ENCODE assay signal across 9 cellular contexts in genomic region chr10:70461397-70462348, GRCh38. TPM values are rescaled to one million over a fixed set of nuclear protein-coding genes. Genes with fewer than 3 reads are reported as not detected.
DNase-seq lines count a peak whose midpoint lies in the region; ATAC-seq, FAIRE-seq and TF ChIP-seq lines count a peak whose summit lies in the region.
"Had no signal": no experiment of that assay in that cellular context is flagged by ENCODE, and none has a peak within 500 bp of the region (broad histone marks: within the 10 kb centered on the region; RNA-seq: fewer than 3 reads in every experiment).

No MANE protein-coding gene starts in this region.

- TF ChIP-seq POLR2A in K562 (conservative IDR thresholded peaks at IDR 0.05), result no peak

- H3K4me1 Mint-ChIP-seq in immature natural killer cell, result no peaks in the 10 kb centered on the region

- no peaks in the 10 kb centered on the region for H3K9me1 ChIP-seq in K562 (ENCODE audit: control insufficient read depth, insufficient read depth, low read length)

- TF ChIP-seq RAD21 in K562 (CRISPR knock-in tag; conservative IDR thresholded peaks at IDR 0.05 in 1 of 2, IDR thresholded peaks at IDR 0.05 in 1 of 2), result peak; percentile 84 to 95

- H3K9ac ChIP-seq in K562 (ENCODE audit: insufficient read depth in 1 of 2, low read depth in 2 of 2, low read length in 2 of 2), result no peak overlapping the region

- CTCF ChIA-PET in K562 (lab: Yijun Ruan, JAX; ENCODE audit: low intra/inter-chr PET ratio), result interaction anchor here (0.5 to 2.9 kb wide), 6 partner anchors 76 to 823 kb away, joined by 3 to 21 read pairs (median 6); no protein-coding TSS in a partner anchor

- no peak overlapping the region for H3K27ac Mint-ChIP-seq in immature natural killer cell

- H3K27ac ChIP-seq in K562 (ENCODE audit: extremely low read depth, low read depth, low read length), result no peak overlapping the region
- H3K27ac ChIP-seq: SK-N-MC had no signal

- 17% methylated on average over 13 of the region's 13 CpGs for WGBS in K562 (ENCODE audit: insufficient coverage, low coverage, missing lambda C conversion rate)

- H4K20me1 ChIP-seq in K562 (replicated peaks; ENCODE audit: control insufficient read depth, insufficient read depth, low read length), result peaks cover 17% of the 10 kb centered on the region; the same call in 1 of the 2 replicates

- no TSS peak for BruUV-seq in K562 (replicated peaks; lab: Mats Ljungman, UMichigan)

- no peaks in the 10 kb centered on the region for H3K79me2 ChIP-seq in K562 (ENCODE audit: control insufficient read depth, insufficient read depth, low read length)

- H3K4me3 Mint-ChIP-seq in immature natural killer cell, result no peak overlapping the region

- ATAC-seq in K562 (peak; percentile 90), GM21390 (IDR thresholded peaks at IDR 0.05; ENCODE audit: unreplicated experiment) (no peak), HG03469 (IDR thresholded peaks at IDR 0.05; ENCODE audit: unreplicated experiment) (no peak)

- H3K9me3 Mint-ChIP-seq in immature natural killer cell, result peaks cover 0 to 2% (median 0%) of the 10 kb centered on the region in 6 donors

- peak; percentile 96 for FAIRE-seq in K562 (lab: Jason Lieb, UNC)

- peak; percentile 92 to 95 (median 94) for TF ChIP-seq CTCF in K562 (IDR thresholded peaks at IDR 0.05 in 2 of 3, conservative IDR thresholded peaks at IDR 0.05 in 1 of 3; ENCODE audit: insufficient read depth in 2 of 3, low read depth in 1 of 3, low read length in 3 of 3)

- DNase-seq in DMS 273 (lab: John Stamatoyannopoulos, UW; ENCODE audit: unreplicated experiment) (peak; percentile 81), HAP-1 (ENCODE audit: low spot score in 2 of 2) (peak; percentile 29 to 70), SK-N-DZ (ENCODE audit: low spot score) (peak; percentile 65), K562 (ENCODE audit: extremely low read depth in 1 of 4, low spot score in 3 of 4) (peak; percentile 81 to 86 (median 83)), immature natural killer cell (peak in 2 of 3 donors; percentile 32 to 35)
- DNase-seq in stimulated activated CD4-positive, alpha-beta T cell treated with anti-CD3 and anti-CD28 coated beads, Interleukin-2, amount 100 ng/mL, for 24 hours, result peak; percentile 57 to 60

- no peak overlapping the region for H2AFZ ChIP-seq in K562 (ENCODE audit: low read depth, low read length)

- POLR2A ChIA-PET in K562 (lab: Yijun Ruan, JAX), result interaction anchor here (0.6 to 1.0 kb wide), 3 partner anchors 74 to 220 kb away, joined by 3 to 5 read pairs (median 3); no protein-coding TSS in a partner anchor

- H3K36me3 ChIP-seq in HAP-1 (replicated peaks), result no peaks in the 10 kb centered on the region
- H3K36me3 ChIP-seq in K562 (ENCODE audit: control insufficient read depth, insufficient read depth, low read length), result no peaks in the 10 kb centered on the region

- no peak overlapping the region for H3K4me2 ChIP-seq in K562 (ENCODE audit: insufficient read depth, low read length)

- in situ Hi-C loops in HAP-1 (cut with MboI; ENCODE audit: low sequenced_read_pairs) (loop anchor here (10.0 kb wide), 1 partner anchor 303 kb away; no protein-coding TSS in a partner anchor), K562 (cut with MboI) (loop anchor here (5.0 to 10.0 kb wide), 2 partner anchors 76 to 423 kb away; partner anchors contain the start of gene PCBD1)

- H3K27me3 ChIP-seq in HAP-1 (ENCODE audit: low read depth), result no peaks in the 10 kb centered on the region
- peaks cover 49 to 73% of the 10 kb centered on the region in 2 experiments for H3K27me3 ChIP-seq in K562 (ENCODE audit: control insufficient read depth in 2 of 2, insufficient read depth in 2 of 2, low read length in 2 of 2)

- peaks cover 0 to 2% (median 0%) of the 10 kb centered on the region in 3 donors for H3K36me3 Mint-ChIP-seq in immature natural killer cell

- H3K4me1 ChIP-seq in HAP-1 (peaks cover 10% of the 10 kb centered on the region), K562 (replicated peaks in 1 of 2; ENCODE audit: control insufficient read depth in 2 of 2, insufficient read depth in 2 of 2, low read length in 2 of 2) (peaks cover 5 to 15% of the 10 kb centered on the region in 2 experiments; a peak in 3 of 5 replicates)

- intact Hi-C loops in K562 (cut with micrococcal nuclease), result loop anchor here (1.0 to 5.0 kb wide), 4 partner anchors 79 to 421 kb away; no protein-coding TSS in a partner anchor

- TF ChIP-seq EP300 in K562 (IDR thresholded peaks at IDR 0.05; ENCODE audit: low read length), result no peak

- no peaks in the 10 kb centered on the region for H3K9me3 ChIP-seq in HAP-1
- H3K9me3 ChIP-seq in K562 (replicated peaks; ENCODE audit: control insufficient read depth, insufficient read depth, low read depth, low read length), result no peaks in the 10 kb centered on the region

- no peak overlapping the region for H3K4me3 ChIP-seq in HAP-1
- no peak overlapping the region for H3K4me3 ChIP-seq in K562
- H3K4me3 ChIP-seq: SK-N-MC had no signal

- peaks cover 1 to 25% (median 2%) of the 10 kb centered on the region in 3 donors for H3K27me3 Mint-ChIP-seq in immature natural killer cell (ENCODE audit: low read depth in 3 of 3)

TF ChIP-seq in K562, 482 proteins besides CTCF, POLR2A, EP300 and RAD21 (continues in another document):
- TF ChIP-seq PCBP1 (IDR thresholded peaks at IDR 0.05; ENCODE audit: low read depth, low read length, poor library complexity, severe bottlenecking), result no peak

RNA-seq across cellular contexts. Expression of gene PALD1, which starts 16.9 kb away (rescaled TPM):
- polyA plus RNA-seq in SK-N-DZ (2014; cell fraction: cytosol; rRNA removed), result 16.5 and 20.9 TPM in 2 replicates
- 20.6 and 23.2 TPM in 2 replicates for polyA plus RNA-seq in SK-N-DZ (2014; cell fraction: nucleus; rRNA removed)
- total RNA-seq in K562 (2011; cell fraction: chromatin; rRNA removed; ENCODE audit: low replicate concordance), result 0.14 and 0.72 TPM in 2 replicates
- total RNA-seq in K562 (2011; cell fraction: nucleolus; rRNA removed), result 0.26 and 0.67 TPM in 2 replicates
- total RNA-seq in K562 (2011; cell fraction: nucleoplasm; rRNA removed), result 0.15 and 0.29 TPM in 2 replicates
- total RNA-seq in K562 (2014; rRNA removed) (0.09 and 0.16 TPM in 2 replicates), K562 (2014; rRNA removed; fragmentation: Illumina TruSeq; extraction: Trizol) (0.03 and 0.07 TPM in 2 replicates), K562 (2015; rRNA removed; fragmentation: Illumina TruSeq; extraction: Trizol) (0.04 and 0.07 TPM in 2 replicates), K562 (2021) (0.27 and 0.29 TPM in 2 replicates)
- polyA plus RNA-seq in K562 (2011; rRNA removed) (0.13 and 0.26 TPM in 2 replicates), K562 (2014; fragmentation: Illumina TruSeq; extraction: Trizol) (0.03 and 0.15 TPM in 2 replicates), K562 (2014; fragmentation: Nextera tagmentation; extraction: Ambion mirVana) (not detected), K562 (2014; rRNA removed) (0.13 and 0.15 TPM in 2 replicates), immature natural killer cell (1 to 10 TPM in 1 of 3 donors, under 1 TPM in 2; 0.12 to 2.2 (median 0.14) TPM)
- 0.18 and 0.25 TPM in 2 replicates for polyA plus RNA-seq in K562 (2011; cell fraction: cytosol; rRNA removed)
- polyA plus RNA-seq in K562 (2011; cell fraction: nucleus; rRNA removed), result 0.53 and 0.81 TPM in 2 replicates
- polyA plus RNA-seq in K562 (2012), result 0.08 and 0.11 TPM in 2 replicates
- 0.15 and 0.25 TPM in 2 replicates for polyA minus RNA-seq in K562 (2011; rRNA and poly(A)+ RNA removed)
- polyA minus RNA-seq in K562 (2011; cell fraction: cytosol; rRNA and poly(A)+ RNA removed), result 0.19 TPM in 1 of 2 replicates, not detected in the other
- polyA minus RNA-seq in K562 (2011; cell fraction: nucleus; rRNA and poly(A)+ RNA removed), result under 0.01 and 0.44 TPM in 2 replicates

RNA-seq across cellular contexts. Expression of gene NODAL, which starts 20.2 kb away (rescaled TPM):
- not detected in 2 replicates for polyA plus RNA-seq in SK-N-DZ (2014; cell fraction: cytosol; rRNA removed)
- not detected in 2 replicates for polyA plus RNA-seq in SK-N-DZ (2014; cell fraction: nucleus; rRNA removed)
- not detected in 2 replicates for total RNA-seq in K562 (2011; cell fraction: chromatin; rRNA removed; ENCODE audit: low replicate concordance)
- not detected in 2 replicates for total RNA-seq in K562 (2011; cell fraction: nucleolus; rRNA removed)
- not detected in 2 replicates for total RNA-seq in K562 (2011; cell fraction: nucleoplasm; rRNA removed)
- total RNA-seq in K562 (2014; rRNA removed) (not detected in 2 replicates), K562 (2014; rRNA removed; fragmentation: Illumina TruSeq; extraction: Trizol) (not detected in 2 replicates), K562 (2015; rRNA removed; fragmentation: Illumina TruSeq; extraction: Trizol) (not detected in 2 replicates), K562 (2021) (not detected in 2 replicates)
- polyA plus RNA-seq in K562 (2011; rRNA removed) (not detected in 2 replicates), K562 (2014; fragmentation: Illumina TruSeq; extraction: Trizol) (not detected in 2 replicates), K562 (2014; fragmentation: Nextera tagmentation; extraction: Ambion mirVana) (not detected), K562 (2014; rRNA removed) (not detected in 2 replicates), immature natural killer cell (not detected)
- not detected in 2 replicates for polyA plus RNA-seq in K562 (2011; cell fraction: cytosol; rRNA removed)
- not detected in 2 replicates for polyA plus RNA-seq in K562 (2011; cell fraction: nucleus; rRNA removed)
- not detected in 2 replicates for polyA plus RNA-seq in K562 (2012)
- not detected in 2 replicates for polyA minus RNA-seq in K562 (2011; rRNA and poly(A)+ RNA removed)
- polyA minus RNA-seq in K562 (2011; cell fraction: cytosol; rRNA and poly(A)+ RNA removed), result not detected in 2 replicates
- not detected in 2 replicates for polyA minus RNA-seq in K562 (2011; cell fraction: nucleus; rRNA and poly(A)+ RNA removed)

RNA-seq across cellular contexts. Expression of gene EIF4EBP2, which starts 57.7 kb away (rescaled TPM):
- polyA plus RNA-seq in SK-N-DZ (2014; cell fraction: cytosol; rRNA removed), result 47.0 and 52.0 TPM in 2 replicates
- polyA plus RNA-seq in SK-N-DZ (2014; cell fraction: nucleus; rRNA removed), result 16.3 and 24.3 TPM in 2 replicates
- 14.7 and 24.0 TPM in 2 replicates for total RNA-seq in K562 (2011; cell fraction: chromatin; rRNA removed; ENCODE audit: low replicate concordance)
- 12.2 and 12.6 TPM in 2 replicates for total RNA-seq in K562 (2011; cell fraction: nucleolus; rRNA removed)
- 24.9 and 39.0 TPM in 2 replicates for total RNA-seq in K562 (2011; cell fraction: nucleoplasm; rRNA removed)
- total RNA-seq in K562 (2014; rRNA removed) (18.3 and 24.5 TPM in 2 replicates), K562 (2014; rRNA removed; fragmentation: Illumina TruSeq; extraction: Trizol) (46.5 and 54.1 TPM in 2 replicates), K562 (2015; rRNA removed; fragmentation: Illumina TruSeq; extraction: Trizol) (38.1 and 39.4 TPM in 2 replicates), K562 (2021) (54.1 and 61.8 TPM in 2 replicates)
- polyA plus RNA-seq in K562 (2011; rRNA removed) (34.9 and 38.3 TPM in 2 replicates), K562 (2014; fragmentation: Illumina TruSeq; extraction: Trizol) (57.4 and 67.5 TPM in 2 replicates), K562 (2014; fragmentation: Nextera tagmentation; extraction: Ambion mirVana) (10 to 100 TPM; 16.1 to 25.5 TPM), K562 (2014; rRNA removed) (27.5 and 31.3 TPM in 2 replicates), immature natural killer cell (100 to 1,000 TPM in 1 of 3 donors, 10 to 100 TPM in 2; 67.6 to 105 (median 92.4) TPM)
- 16.6 and 34.9 TPM in 2 replicates for polyA plus RNA-seq in K562 (2011; cell fraction: cytosol; rRNA removed)
- 12.7 and 16.0 TPM in 2 replicates for polyA plus RNA-seq in K562 (2011; cell fraction: nucleus; rRNA removed)
- 46.6 and 46.7 TPM in 2 replicates for polyA plus RNA-seq in K562 (2012)
- 58.4 and 64.6 TPM in 2 replicates for polyA minus RNA-seq in K562 (2011; rRNA and poly(A)+ RNA removed)
- polyA minus RNA-seq in K562 (2011; cell fraction: cytosol; rRNA and poly(A)+ RNA removed), result 32.8 and 50.2 TPM in 2 replicates
- 5.9 and 11.8 TPM in 2 replicates for polyA minus RNA-seq in K562 (2011; cell fraction: nucleus; rRNA and poly(A)+ RNA removed)
